Comparison of ENCODE assay signal across 8 cellular contexts in genomic region chr10:31318382-31318853, GRCh38. TPM values are rescaled to one million over a fixed set of nuclear protein-coding genes. Genes with fewer than 3 reads are reported as not detected.
A peak's percentile ranks its signal among the peaks of the same experiment; 100 is the strongest.
DNase-seq lines count a peak whose midpoint lies in the region; ATAC-seq and TF ChIP-seq lines count a peak whose summit lies in the region.

No MANE protein-coding gene starts in this region.

- H3K9me3 ChIP-seq in SK-N-MC (ENCODE audit: low read depth, low read length) (no peaks in the 10 kb centered on the region), adipocyte (ENCODE audit: control insufficient read depth, low read length) (no peaks in the 10 kb centered on the region), left ventricle myocardium inferior (replicated peaks) (no peaks in the 10 kb centered on the region)

- DNase-seq in COR-L47 (lab: John Stamatoyannopoulos, UW) (peak; percentile 25), SK-N-MC (ENCODE audit: low read depth, low spot score) (no peak), adipocyte (ENCODE audit: low read depth) (peak; percentile 79), left ventricle myocardium inferior (peak; percentile 51), pulmonary artery endothelial cell (ENCODE audit: low read depth, low spot score) (peak; percentile 69), H4 (ENCODE audit: low spot score) (no peak)

- peak overlapping the region; percentile 57 for H3K9ac ChIP-seq in SK-N-MC (ENCODE audit: insufficient read length)
- H3K9ac ChIP-seq in adipocyte (ENCODE audit: low read length) = peak overlapping the region; percentile 93

- no peaks in the 10 kb centered on the region for H3K36me3 ChIP-seq in SK-N-MC (ENCODE audit: insufficient read depth, low read length)
- H3K36me3 ChIP-seq in adipocyte (ENCODE audit: control insufficient read depth, insufficient read depth, low read length, severe bottlenecking) = no peaks in the 10 kb centered on the region
- no peaks in the 10 kb centered on the region for H3K36me3 ChIP-seq in left ventricle myocardium inferior

- H3K4me3 ChIP-seq in SK-N-MC (peak overlapping the region; percentile 84), adipocyte (ENCODE audit: low read length) (peak overlapping the region; percentile 90), left ventricle myocardium inferior (peak overlapping the region; percentile 96)

- no peaks in the 10 kb centered on the region for H3K27me3 ChIP-seq in adipocyte (replicated peaks; ENCODE audit: control insufficient read depth, insufficient read depth, low read length)
- no peaks in the 10 kb centered on the region for H3K27me3 ChIP-seq in left ventricle myocardium inferior (ENCODE audit: low read depth)

- H3K4me1 ChIP-seq in adipocyte (ENCODE audit: control insufficient read depth, insufficient read depth, low read length) = peaks cover 41% of the 10 kb centered on the region
- peaks cover 53% of the 10 kb centered on the region for H3K4me1 ChIP-seq in left ventricle myocardium inferior

- TF ChIP-seq CTCF in left ventricle myocardium inferior (IDR thresholded peaks at IDR 0.05; ENCODE audit: borderline replicate concordance) = no peak

- H3K27ac ChIP-seq in SK-N-MC (no peak overlapping the region), left ventricle myocardium inferior (replicated peaks) (peak overlapping the region; percentile 98)

- intact Hi-C loops in left ventricle myocardium inferior (cut with micrococcal nuclease) = no loop called here

- ATAC-seq in GM19395 (IDR thresholded peaks at IDR 0.05; ENCODE audit: unreplicated experiment) (peak; percentile 79), HG03460 (IDR thresholded peaks at IDR 0.05; ENCODE audit: unreplicated experiment) (peak; percentile 71)

RNA-seq across cellular contexts. Expression of gene ZEB1, which starts 0.6 kb away (rescaled TPM):
- total RNA-seq in left ventricle myocardium inferior (85.4 TPM), pulmonary artery endothelial cell (121 and 168 TPM in 2 replicates)
- 10.6 and 12.2 TPM in 2 replicates for total RNA-seq in H4 (2014; rRNA removed; shearing (Covaris generic))

Comparison
In these comparisons a context has a peak if more than half of its experiments do, and no peak if none do; other contexts are left out.
1. DNase-seq: peak in COR-L47 (single experiment), adipocyte (single experiment), left ventricle myocardium inferior (single experiment) and pulmonary artery endothelial cell (single experiment); none in SK-N-MC (single experiment) and H4 (single experiment).
2. Peak in every context shown above with its lines, with median percentiles within 50 percentile points of each other: H3K4me3 ChIP-seq.